Comparison of ENCODE assay signal across 1 cellular context in the genomic region with DNA sequence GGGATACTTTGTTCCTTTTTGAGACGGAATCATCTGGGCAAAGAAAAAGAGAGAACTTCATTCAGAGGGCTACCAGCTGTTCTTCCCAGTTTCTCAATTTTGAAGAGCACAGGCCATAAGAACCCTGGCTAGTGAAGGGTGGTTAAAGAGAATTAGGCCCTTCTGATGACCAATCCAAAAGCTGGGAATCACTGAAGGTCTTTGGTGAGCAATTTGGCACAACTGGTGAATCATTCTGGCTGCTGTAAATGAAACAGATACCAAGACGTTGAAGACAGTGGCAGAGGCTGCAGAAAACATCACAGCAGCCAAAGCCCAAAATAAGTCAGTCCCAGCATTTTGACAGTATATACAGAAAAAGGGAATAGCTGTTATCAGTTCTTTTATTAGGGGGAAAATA.
TF ChIP-seq lines count a peak whose summit lies in the region.

No MANE protein-coding gene starts in this region.

TF ChIP-seq in GM12878, 131 proteins besides CTCF, POLR2A, EP300 and RAD21 (continued from another document):
- TF ChIP-seq, protein P1, sequence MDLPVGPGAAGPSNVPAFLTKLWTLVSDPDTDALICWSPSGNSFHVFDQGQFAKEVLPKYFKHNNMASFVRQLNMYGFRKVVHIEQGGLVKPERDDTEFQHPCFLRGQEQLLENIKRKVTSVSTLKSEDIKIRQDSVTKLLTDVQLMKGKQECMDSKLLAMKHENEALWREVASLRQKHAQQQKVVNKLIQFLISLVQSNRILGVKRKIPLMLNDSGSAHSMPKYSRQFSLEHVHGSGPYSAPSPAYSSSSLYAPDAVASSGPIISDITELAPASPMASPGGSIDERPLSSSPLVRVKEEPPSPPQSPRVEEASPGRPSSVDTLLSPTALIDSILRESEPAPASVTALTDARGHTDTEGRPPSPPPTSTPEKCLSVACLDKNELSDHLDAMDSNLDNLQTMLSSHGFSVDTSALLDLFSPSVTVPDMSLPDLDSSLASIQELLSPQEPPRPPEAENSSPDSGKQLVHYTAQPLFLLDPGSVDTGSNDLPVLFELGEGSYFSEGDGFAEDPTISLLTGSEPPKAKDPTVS (IDR thresholded peaks at IDR 0.05; ENCODE audit: low read depth, low read length), result no peak
- TF ChIP-seq NR2F1 (conservative IDR thresholded peaks at IDR 0.05), result no peak
- TF ChIP-seq SRF (IDR thresholded peaks at IDR 0.05; ENCODE audit: low read depth in 2 of 2, low read length in 2 of 2), result no peak
- TF ChIP-seq, protein P2, sequence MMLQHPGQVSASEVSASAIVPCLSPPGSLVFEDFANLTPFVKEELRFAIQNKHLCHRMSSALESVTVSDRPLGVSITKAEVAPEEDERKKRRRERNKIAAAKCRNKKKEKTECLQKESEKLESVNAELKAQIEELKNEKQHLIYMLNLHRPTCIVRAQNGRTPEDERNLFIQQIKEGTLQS (IDR thresholded peaks at IDR 0.05; ENCODE audit: borderline replicate concordance, extremely low read depth, low read depth, low read length), result no peak
- TF ChIP-seq TBL1XR1 (IDR thresholded peaks at IDR 0.05; ENCODE audit: low read depth, low read length), result no peak
- TF ChIP-seq ZNF384 (IDR thresholded peaks at IDR 0.05; ENCODE audit: borderline replicate concordance, low read depth, low read length), result no peak
- TF ChIP-seq TCF7 (IDR thresholded peaks at IDR 0.05; ENCODE audit: borderline replicate concordance), result no peak
- no peak for TF ChIP-seq WRNIP1 (IDR thresholded peaks at IDR 0.05; ENCODE audit: borderline replicate concordance, low read depth, low read length)
- TF ChIP-seq SMAD5 (IDR thresholded peaks at IDR 0.05; ENCODE audit: low read depth), result no peak
- no peak for TF ChIP-seq RAD51 (IDR thresholded peaks at IDR 0.05)
